29 cellular contexts compared by ENCODE assay signal in genomic region chr2:136828774-136829173, GRCh38.
"Had no signal": no experiment of that assay in that cellular context is flagged by ENCODE, and none has a peak within 500 bp of the region (broad histone marks: within the 10 kb centered on the region; RNA-seq: fewer than 3 reads in every experiment).

No MANE protein-coding gene starts in this region.

- H3K4me3 ChIP-seq: coronary artery, dorsolateral prefrontal cortex, esophagus squamous epithelium, gastrocnemius medialis, heart right ventricle, left lung, lower lobe of right lung, mucosa of descending colon had no signal

- FAIRE-seq: colon, endometrium, islet of Langerhans, keratinocyte had no signal

- H3K4me1 Mint-ChIP-seq: endodermal cell, mesothelial cell of epicardium, naive B cell had no signal

- H3K4me1 ChIP-seq: esophagus squamous epithelium, gastrocnemius medialis, heart right ventricle, left lung, lower lobe of right lung had no signal

- H3K9me3 Mint-ChIP-seq: endodermal cell, mesothelial cell of epicardium had no signal

- ATAC-seq: esophagus mucosa, gastrocnemius medialis, heart right ventricle, left cardiac atrium, left lung, left ventricle myocardium superior, lower lobe of right lung, mucosa of descending colon had no signal

- H3K9me3 ChIP-seq: esophagus squamous epithelium, gastrocnemius medialis, heart right ventricle, left lung, lower lobe of right lung, mucosa of descending colon had no signal

- H3K27me3 ChIP-seq: esophagus squamous epithelium, gastrocnemius medialis, left lung had no signal

- H3K36me3 Mint-ChIP-seq: mesothelial cell of epicardium, naive B cell had no signal

- H3K27ac ChIP-seq: coronary artery, dorsolateral prefrontal cortex, epithelial cell of prostate, esophagus squamous epithelium, gastrocnemius medialis, heart right ventricle, left lung, lower lobe of right lung had no signal

- H3K36me3 ChIP-seq: esophagus squamous epithelium, gastrocnemius medialis, heart right ventricle, left lung, lower lobe of right lung had no signal

- H3K27ac Mint-ChIP-seq: endodermal cell, mesothelial cell of epicardium, naive B cell had no signal

- DNase-seq: dermis blood vessel endothelial cell; dorsolateral prefrontal cortex; effector CD4-positive, alpha-beta T cell; effector memory CD4-positive, alpha-beta T cell; endodermal cell; erythroblast; esophagus squamous epithelium; foreskin fibroblast; foreskin melanocyte; gastrocnemius medialis; glutamatergic neuron; head of caudate nucleus; heart right ventricle; hippocampal formation; left cardiac atrium; left lung; left ventricle myocardium superior; lower lobe of right lung; mesenchymal stem cell; mucosa of descending colon; naive B cell had no signal

- H3K4me3 Mint-ChIP-seq: endodermal cell, mesothelial cell of epicardium, naive B cell had no signal
